In genomic region chr6:157487110-157487773, GRCh38 we compare ENCODE assay signal across 20 cellular contexts.
DNase-seq lines count a peak whose midpoint lies in the region; ATAC-seq and TF ChIP-seq lines count a peak whose summit lies in the region.
"Had no signal": no experiment of that assay in that cellular context is flagged by ENCODE, and none has a peak within 500 bp of the region (broad histone marks: within the 10 kb centered on the region; RNA-seq: fewer than 3 reads in every experiment).

No MANE protein-coding gene starts in this region.

- ATAC-seq in CD4-positive, alpha-beta T cell (ENCODE audit: poor library complexity), result no peak
- ATAC-seq in GM18909 (IDR thresholded peaks at IDR 0.05; ENCODE audit: poor library complexity, unreplicated experiment), result peak; percentile 23
- no peak for ATAC-seq in GM18511 (IDR thresholded peaks at IDR 0.05; ENCODE audit: unreplicated experiment)
- ATAC-seq: gastroesophageal sphincter had no signal

- no peaks in the 10 kb centered on the region for H3K27me3 ChIP-seq in CD4-positive, alpha-beta T cell (ENCODE audit: control insufficient read depth, insufficient read depth, low read length)
- H3K27me3 ChIP-seq: dorsolateral prefrontal cortex, gastroesophageal sphincter, Peyer's patch, transverse colon had no signal

- intact Hi-C loops in CD4-positive, alpha-beta T cell (cut with DNase I, micrococcal nuclease), result no loop called here

- peak overlapping the region; percentile 64 for H3K27ac Mint-ChIP-seq in CD4-positive, alpha-beta T cell

- DNase-seq in CD4-positive, alpha-beta T cell, result no peak
- DNase-seq in RWPE1 (ENCODE audit: low spot score) (peak; percentile 10), islet precursor cell (peak; percentile 12), NCI-H1694 (lab: John Stamatoyannopoulos, UW) (no peak), NCI-H774 (lab: John Stamatoyannopoulos, UW) (no peak)
- DNase-seq: AML-193; dorsolateral prefrontal cortex; erythroblast; H7; midbrain; NCI-H1436; NCI-H748 treated with DMSO at 0.1 percent for 48 hours; SK-N-SH; stimulated activated CD4-positive, alpha-beta T cell treated with anti-CD3 and anti-CD28 coated beads, Interleukin-1b, Interleukin-23, amount 100 ng/mL, for 48 hours; stimulated activated naive CD8-positive, alpha-beta T cell treated with anti-CD3 and anti-CD28 coated beads, Interleukin-15, amount 100 ng/mL, for 72 hours; transverse colon had no signal

- H3K27ac ChIP-seq in CD4-positive, alpha-beta T cell (ENCODE audit: low read depth, low read length), result no peak overlapping the region
- H3K27ac ChIP-seq in RWPE1, result no peak overlapping the region
- H3K27ac ChIP-seq: dorsolateral prefrontal cortex, gastroesophageal sphincter, transverse colon had no signal

- no peak overlapping the region for H3K4me3 Mint-ChIP-seq in CD4-positive, alpha-beta T cell

- POLR2A ChIA-PET in CD4-positive, alpha-beta T cell (lab: Charles Lee), result interaction anchor here (1.9 kb wide), 1 partner anchor 107 kb away, joined by 8 read pairs; the partner anchor contains the start of gene ZDHHC14
- POLR2A ChIA-PET in RWPE1 (lab: Yijun Ruan, JAX; ENCODE audit: low non-redundant PET), result no interaction called here

- TF ChIP-seq CTCF in CD4-positive, alpha-beta T cell (IDR thresholded peaks at IDR 0.05), result no peak
- no peak for TF ChIP-seq CTCF in RWPE1 (conservative IDR thresholded peaks at IDR 0.05; ENCODE audit: low read depth)

- no peaks in the 10 kb centered on the region for H3K27me3 Mint-ChIP-seq in CD4-positive, alpha-beta T cell

- H3K9me3 Mint-ChIP-seq in CD4-positive, alpha-beta T cell, result no peaks in the 10 kb centered on the region
- H3K9me3 Mint-ChIP-seq: stimulated activated naive CD8-positive, alpha-beta T cell treated with anti-CD3 and anti-CD28 coated beads, Interleukin-15, amount 100 ng/mL, for 72 hours had no signal

- peaks cover 40% of the 10 kb centered on the region for H3K4me1 Mint-ChIP-seq in CD4-positive, alpha-beta T cell (ENCODE audit: low read depth)

- H3K36me3 Mint-ChIP-seq in CD4-positive, alpha-beta T cell (ENCODE audit: low read depth), result no peaks in the 10 kb centered on the region

- H3K9me3 ChIP-seq in CD4-positive, alpha-beta T cell (ENCODE audit: control insufficient read depth, low read length), result no peaks in the 10 kb centered on the region
- H3K9me3 ChIP-seq: gastroesophageal sphincter, Peyer's patch, SK-N-SH, transverse colon had no signal

- CTCF ChIA-PET in CD4-positive, alpha-beta T cell (lab: Charles Lee), result no interaction called here
- CTCF ChIA-PET in RWPE1 (lab: Yijun Ruan, JAX), result interaction anchor here (0.6 kb wide), 1 partner anchor 617 kb away, joined by 3 read pairs; no protein-coding TSS in a partner anchor

Comparison
In these comparisons a context has a peak if more than half of its experiments do, and no peak if none do; other contexts are left out.
1. DNase-seq: peak in RWPE1 (single experiment) and islet precursor cell (single experiment); none in CD4-positive, alpha-beta T cell (0 of 10), NCI-H1694 (single experiment) and NCI-H774 (single experiment).